Comparison of ENCODE assay signal across 8 cellular contexts in the genomic region with DNA sequence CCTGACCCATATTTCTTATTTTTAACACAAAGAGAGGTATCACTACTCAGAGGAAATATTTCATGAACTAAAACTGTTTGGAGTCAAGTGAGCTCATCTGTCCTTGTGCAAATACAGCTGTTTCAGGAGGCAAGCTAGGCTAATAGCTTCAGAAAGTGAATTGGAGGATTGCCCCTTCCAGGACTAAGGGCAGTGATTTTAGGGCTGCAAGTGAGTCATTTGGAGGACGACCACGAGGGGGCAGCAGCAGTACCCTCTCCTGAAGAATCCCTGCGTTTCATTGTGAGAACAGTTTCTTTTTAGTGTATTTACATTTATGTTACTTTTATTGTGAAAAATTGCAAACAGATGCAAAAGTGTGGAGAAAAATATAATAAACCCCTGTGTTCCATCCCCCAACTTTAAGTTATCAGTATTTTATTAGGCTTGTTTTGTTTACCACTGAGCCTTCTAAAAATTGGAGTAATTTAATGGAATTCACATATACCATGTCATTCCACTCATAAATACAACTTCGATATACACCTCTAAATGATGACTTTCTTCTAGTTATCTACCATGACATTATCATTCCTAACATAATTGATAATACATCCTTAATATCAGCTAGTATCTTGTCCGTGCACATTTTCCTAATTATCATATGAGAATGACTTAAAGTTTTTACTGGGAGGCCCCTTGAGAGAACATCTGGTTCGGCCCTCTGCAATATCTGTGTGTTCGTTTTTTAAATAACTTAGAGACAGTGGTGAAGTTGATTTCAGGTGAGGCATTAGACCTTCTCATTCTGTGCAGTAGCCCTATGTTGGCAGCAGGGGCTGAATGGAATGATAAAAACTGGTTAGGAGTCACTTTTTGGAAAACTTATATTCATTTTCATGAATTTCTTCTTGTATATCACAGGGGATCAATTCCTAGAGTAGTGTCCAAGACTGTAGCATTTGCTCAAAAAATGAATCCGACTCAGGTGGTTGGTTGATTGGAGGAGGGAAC. TPM values are rescaled to one million over a fixed set of nuclear protein-coding genes. Genes with fewer than 3 reads are reported as not detected.
DNase-seq lines count a peak whose midpoint lies in the region; ATAC-seq and TF ChIP-seq lines count a peak whose summit lies in the region.

No MANE protein-coding gene starts in this region.

- no peaks in the 10 kb centered on the region for H3K4me1 ChIP-seq in aorta (ENCODE audit: control insufficient read depth in 1 of 2, insufficient read depth in 2 of 2, low read length in 2 of 2)

- H3K4me1 Mint-ChIP-seq in progenitor cell of endocrine pancreas (ENCODE audit: low read depth), result no peaks in the 10 kb centered on the region

- 44 to 46% methylated on average over 8 of the region's 8 CpGs for WGBS in aorta, 2 donors

- H3K79me2 ChIP-seq in SU-DHL-6 (ENCODE audit: insufficient read depth, low read length), result no peaks in the 10 kb centered on the region

- H4K20me1 ChIP-seq in SU-DHL-6 (ENCODE audit: low read depth, low read length), result no peaks in the 10 kb centered on the region

- intact Hi-C loops in Right ventricle myocardium superior (cut with DNase I), result no loop called here
- intact Hi-C loops in aorta (cut with DNase I), result no loop called here

- H3K4me3 Mint-ChIP-seq in progenitor cell of endocrine pancreas (ENCODE audit: low read depth), result no peak overlapping the region

- H3K27ac ChIP-seq in SU-DHL-6 (ENCODE audit: low read depth, low read length) (no peak overlapping the region), aorta (ENCODE audit: low read depth in 1 of 2, low read length in 2 of 2) (peak overlapping the region in 1 of 2 donors; percentile 2)

- no peak for DNase-seq in GM06990 (ENCODE audit: extremely low read depth, insufficient read length)
- DNase-seq in MG63, result peak; percentile 62
- peak in 1 of 2 donors; percentile 81 for DNase-seq in activated naive CD4-positive, alpha-beta T cell treated with anti-CD3 and anti-CD28 coated beads, Interleukin-2, amount 50 U/mL, for 72 hours (ENCODE audit: low spot score in 2 of 2)
- DNase-seq in Right ventricle myocardium superior, result peak; percentile 87
- DNase-seq in progenitor cell of endocrine pancreas (ENCODE audit: low spot score, unreplicated experiment), result peak; percentile 77
- DNase-seq in aorta, result peak; percentile 86 to 93

- TF ChIP-seq CTCF in GM06990 (IDR thresholded peaks at IDR 0.05; ENCODE audit: insufficient read depth, low read length, poor library complexity, severe bottlenecking), result peak; percentile 91
- TF ChIP-seq CTCF in SU-DHL-6 (IDR thresholded peaks at IDR 0.05; ENCODE audit: insufficient read depth, low read length, poor library complexity, severe bottlenecking), result peak; percentile 89
- TF ChIP-seq CTCF in progenitor cell of endocrine pancreas (IDR thresholded peaks at IDR 0.05; ENCODE audit: unreplicated experiment), result peak; percentile 97

- no peak overlapping the region for H2AFZ ChIP-seq in SU-DHL-6 (ENCODE audit: low read depth, low read length, severe bottlenecking)

- H3K36me3 ChIP-seq in GM06990 (ENCODE audit: control insufficient read depth, insufficient read depth, low read length), result peaks cover 13% of the 10 kb centered on the region
- H3K36me3 ChIP-seq in MG63, result peaks cover 42% of the 10 kb centered on the region
- H3K36me3 ChIP-seq in SU-DHL-6 (ENCODE audit: low read length), result 0 out of 2 replicates have a peak, but pooled peaks cover 2% of the 10 kb centered on the region
- H3K36me3 ChIP-seq in aorta (ENCODE audit: control insufficient read depth in 1 of 2, insufficient read depth in 2 of 2, low read length in 1 of 2), result peaks cover 14 to 16% of the 10 kb centered on the region in 2 donors

- no peak overlapping the region for H3K9ac ChIP-seq in SU-DHL-6 (ENCODE audit: low read length)

- H3K4me3 ChIP-seq in GM06990 (replicated peaks; ENCODE audit: low read depth, low read length), result no peak overlapping the region
- no peak overlapping the region for H3K4me3 ChIP-seq in MG63
- H3K4me3 ChIP-seq in SU-DHL-6 (ENCODE audit: insufficient read depth, low read length, poor library complexity, severe bottlenecking), result no peak overlapping the region
- no peak overlapping the region for H3K4me3 ChIP-seq in aorta (ENCODE audit: low read length in 2 of 2)

- H3K4me2 ChIP-seq in SU-DHL-6 (ENCODE audit: low read depth, low read length, poor library complexity, severe bottlenecking), result no peak overlapping the region

- H3K9me3 Mint-ChIP-seq in activated naive CD4-positive, alpha-beta T cell treated with anti-CD3 and anti-CD28 coated beads, Interleukin-2, amount 50 U/mL, for 72 hours, result no peaks in the 10 kb centered on the region
- no peaks in the 10 kb centered on the region for H3K9me3 Mint-ChIP-seq in progenitor cell of endocrine pancreas (ENCODE audit: low read depth)

- H3K27ac Mint-ChIP-seq in activated naive CD4-positive, alpha-beta T cell treated with anti-CD3 and anti-CD28 coated beads, Interleukin-2, amount 50 U/mL, for 72 hours, result peak overlapping the region in 1 of 2 donors; percentile 53
- H3K27ac Mint-ChIP-seq in progenitor cell of endocrine pancreas, result peak overlapping the region; percentile 19

- no peaks in the 10 kb centered on the region for H3K9me2 ChIP-seq in SU-DHL-6 (replicated peaks; ENCODE audit: insufficient read depth, low read length)

- no peaks in the 10 kb centered on the region for H3K27me3 ChIP-seq in GM06990 (replicated peaks; ENCODE audit: control insufficient read depth, insufficient read depth, low read length)
- no peaks in the 10 kb centered on the region for H3K27me3 ChIP-seq in MG63
- no peaks in the 10 kb centered on the region for H3K27me3 ChIP-seq in SU-DHL-6 (ENCODE audit: low read length)
- no peaks in the 10 kb centered on the region for H3K27me3 ChIP-seq in aorta (ENCODE audit: control insufficient read depth in 1 of 2, insufficient read depth in 2 of 2, low read length in 1 of 2)

- H3K9me3 ChIP-seq in MG63 (no peaks in the 10 kb centered on the region), SU-DHL-6 (ENCODE audit: insufficient read depth, low read length) (no peaks in the 10 kb centered on the region), aorta (ENCODE audit: control insufficient read depth, low read length) (no peaks in the 10 kb centered on the region)

- no peaks in the 10 kb centered on the region for H3F3A ChIP-seq in SU-DHL-6 (ENCODE audit: insufficient read depth)

- peak; percentile 73 to 79 for ATAC-seq in activated naive CD4-positive, alpha-beta T cell treated with anti-CD3 and anti-CD28 coated beads, Interleukin-2, amount 50 U/mL, for 72 hours
- ATAC-seq in Right ventricle myocardium superior (ENCODE audit: poor library complexity) (peak; percentile 83), aorta (ENCODE audit: low FRiP score) (peak; percentile 72), HG03159 (IDR thresholded peaks at IDR 0.05; ENCODE audit: unreplicated experiment) (no peak)

- peaks cover 6 to 29% of the 10 kb centered on the region in 2 donors for H3K36me3 Mint-ChIP-seq in activated naive CD4-positive, alpha-beta T cell treated with anti-CD3 and anti-CD28 coated beads, Interleukin-2, amount 50 U/mL, for 72 hours
- peaks cover 42% of the 10 kb centered on the region for H3K36me3 Mint-ChIP-seq in progenitor cell of endocrine pancreas (ENCODE audit: insufficient read depth)

- H3K27me3 Mint-ChIP-seq in progenitor cell of endocrine pancreas, result no peaks in the 10 kb centered on the region

RNA-seq across cellular contexts. Expression of gene FOXJ2, which starts 13.7 kb away (rescaled TPM):
- 3.6 and 5.9 TPM in 2 replicates for total RNA-seq in MG63 (2014; rRNA removed; shearing (Covaris generic); ENCODE audit: low replicate concordance)
- 10 to 100 TPM; 14.3 to 16.9 TPM for total RNA-seq in activated naive CD4-positive, alpha-beta T cell treated with anti-CD3 and anti-CD28 coated beads, Interleukin-2, amount 50 U/mL, for 72 hours
- total RNA-seq in Right ventricle myocardium superior, result 22.4 TPM
- total RNA-seq in progenitor cell of endocrine pancreas, result 20.0 and 20.8 TPM in 2 replicates
- total RNA-seq in aorta, result 10 to 100 TPM; 29.8 to 32.1 TPM
- polyA plus RNA-seq in aorta, result 10 to 100 TPM in 1 of 2 donors, 1 to 10 TPM in 1; 6.0 to 12.1 TPM

RNA-seq across cellular contexts. Expression of gene C3AR1, which starts 19.9 kb away (rescaled TPM):
- total RNA-seq in MG63 (2014; rRNA removed; shearing (Covaris generic); ENCODE audit: low replicate concordance), result not detected in 2 replicates
- 1 to 10 TPM in 1 of 2 donors, under 1 TPM in 1; 0.54 to 3.1 TPM for total RNA-seq in activated naive CD4-positive, alpha-beta T cell treated with anti-CD3 and anti-CD28 coated beads, Interleukin-2, amount 50 U/mL, for 72 hours
- total RNA-seq in Right ventricle myocardium superior (7.3 TPM), progenitor cell of endocrine pancreas (not detected in 2 replicates), aorta (10 to 100 TPM; 23.4 to 39.8 TPM)
- 10 to 100 TPM in 1 of 2 donors, 1 to 10 TPM in 1; 4.8 to 23.9 TPM for polyA plus RNA-seq in aorta

RNA-seq across cellular contexts. Expression of gene NECAP1, which starts 35.8 kb away (rescaled TPM):
- 24.7 and 48.5 TPM in 2 replicates for total RNA-seq in MG63 (2014; rRNA removed; shearing (Covaris generic); ENCODE audit: low replicate concordance)
- 10 to 100 TPM; 23.2 to 43.8 TPM for total RNA-seq in activated naive CD4-positive, alpha-beta T cell treated with anti-CD3 and anti-CD28 coated beads, Interleukin-2, amount 50 U/mL, for 72 hours
- total RNA-seq in Right ventricle myocardium superior (16.8 TPM), progenitor cell of endocrine pancreas (39.2 and 43.2 TPM in 2 replicates), aorta (10 to 100 TPM; 29.6 to 33.2 TPM)
- 10 to 100 TPM; 13.6 to 20.1 TPM for polyA plus RNA-seq in aorta
